ENCODE assay signal across 1 cellular context in genomic region chr6:13528232-13528631, GRCh38.
TF ChIP-seq lines count a peak whose summit lies in the region.

No MANE protein-coding gene starts in this region.

TF ChIP-seq in liver, 16 proteins besides CTCF, POLR2A, EP300 and RAD21 (continued from another document):
- TF ChIP-seq, protein P1, sequence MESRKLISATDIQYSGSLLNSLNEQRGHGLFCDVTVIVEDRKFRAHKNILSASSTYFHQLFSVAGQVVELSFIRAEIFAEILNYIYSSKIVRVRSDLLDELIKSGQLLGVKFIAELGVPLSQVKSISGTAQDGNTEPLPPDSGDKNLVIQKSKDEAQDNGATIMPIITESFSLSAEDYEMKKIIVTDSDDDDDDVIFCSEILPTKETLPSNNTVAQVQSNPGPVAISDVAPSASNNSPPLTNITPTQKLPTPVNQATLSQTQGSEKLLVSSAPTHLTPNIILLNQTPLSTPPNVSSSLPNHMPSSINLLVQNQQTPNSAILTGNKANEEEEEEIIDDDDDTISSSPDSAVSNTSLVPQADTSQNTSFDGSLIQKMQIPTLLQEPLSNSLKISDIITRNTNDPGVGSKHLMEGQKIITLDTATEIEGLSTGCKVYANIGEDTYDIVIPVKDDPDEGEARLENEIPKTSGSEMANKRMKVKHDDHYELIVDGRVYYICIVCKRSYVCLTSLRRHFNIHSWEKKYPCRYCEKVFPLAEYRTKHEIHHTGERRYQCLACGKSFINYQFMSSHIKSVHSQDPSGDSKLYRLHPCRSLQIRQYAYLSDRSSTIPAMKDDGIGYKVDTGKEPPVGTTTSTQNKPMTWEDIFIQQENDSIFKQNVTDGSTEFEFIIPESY (IDR thresholded peaks at IDR 0.05): no peak
- TF ChIP-seq RXRA (IDR thresholded peaks at IDR 0.05) (no peak), SP1 (IDR thresholded peaks at IDR 0.05) (no peak), ATF3 (IDR thresholded peaks at IDR 0.05) (no peak), GABPA (IDR thresholded peaks at IDR 0.05 in 1 of 2, conservative IDR thresholded peaks at IDR 0.05 in 1 of 2) (no peak), YY1 (IDR thresholded peaks at IDR 0.05) (no peak), TAF1 (conservative IDR thresholded peaks at IDR 0.05) (no peak), FOXA1 (IDR thresholded peaks at IDR 0.05) (no peak), FOXA2 (IDR thresholded peaks at IDR 0.05) (no peak), NR2F2 (IDR thresholded peaks at IDR 0.05) (no peak), EGR1 (IDR thresholded peaks at IDR 0.05; ENCODE audit: low read depth in 2 of 2) (no peak), HNF4G (IDR thresholded peaks at IDR 0.05) (no peak)
